ENCODE assay signal across 1 cellular context in genomic region chr16:70796301-70796700, GRCh38.
TF ChIP-seq lines count a peak whose summit lies in the region.

No MANE protein-coding gene starts in this region.

TF ChIP-seq in GM12878, 131 proteins besides CTCF, POLR2A, EP300 and RAD21 (continued from another document):
- no peak for TF ChIP-seq ZNF687 (IDR thresholded peaks at IDR 0.05)
- TF ChIP-seq SREBF1 (IDR thresholded peaks at IDR 0.05; ENCODE audit: low read length): no peak
- TF ChIP-seq, protein P1, sequence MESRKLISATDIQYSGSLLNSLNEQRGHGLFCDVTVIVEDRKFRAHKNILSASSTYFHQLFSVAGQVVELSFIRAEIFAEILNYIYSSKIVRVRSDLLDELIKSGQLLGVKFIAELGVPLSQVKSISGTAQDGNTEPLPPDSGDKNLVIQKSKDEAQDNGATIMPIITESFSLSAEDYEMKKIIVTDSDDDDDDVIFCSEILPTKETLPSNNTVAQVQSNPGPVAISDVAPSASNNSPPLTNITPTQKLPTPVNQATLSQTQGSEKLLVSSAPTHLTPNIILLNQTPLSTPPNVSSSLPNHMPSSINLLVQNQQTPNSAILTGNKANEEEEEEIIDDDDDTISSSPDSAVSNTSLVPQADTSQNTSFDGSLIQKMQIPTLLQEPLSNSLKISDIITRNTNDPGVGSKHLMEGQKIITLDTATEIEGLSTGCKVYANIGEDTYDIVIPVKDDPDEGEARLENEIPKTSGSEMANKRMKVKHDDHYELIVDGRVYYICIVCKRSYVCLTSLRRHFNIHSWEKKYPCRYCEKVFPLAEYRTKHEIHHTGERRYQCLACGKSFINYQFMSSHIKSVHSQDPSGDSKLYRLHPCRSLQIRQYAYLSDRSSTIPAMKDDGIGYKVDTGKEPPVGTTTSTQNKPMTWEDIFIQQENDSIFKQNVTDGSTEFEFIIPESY (IDR thresholded peaks at IDR 0.05): no peak
- no peak for TF ChIP-seq CBFB (IDR thresholded peaks at IDR 0.05; ENCODE audit: low read depth)
- TF ChIP-seq MEF2A (IDR thresholded peaks at IDR 0.05; ENCODE audit: insufficient read depth, low read depth, low read length): no peak
- no peak for TF ChIP-seq ETV6 (conservative IDR thresholded peaks at IDR 0.05 in 1 of 2, IDR thresholded peaks at IDR 0.05 in 1 of 2; ENCODE audit: borderline replicate concordance in 1 of 2, low read depth in 1 of 2)
- TF ChIP-seq, protein P2, sequence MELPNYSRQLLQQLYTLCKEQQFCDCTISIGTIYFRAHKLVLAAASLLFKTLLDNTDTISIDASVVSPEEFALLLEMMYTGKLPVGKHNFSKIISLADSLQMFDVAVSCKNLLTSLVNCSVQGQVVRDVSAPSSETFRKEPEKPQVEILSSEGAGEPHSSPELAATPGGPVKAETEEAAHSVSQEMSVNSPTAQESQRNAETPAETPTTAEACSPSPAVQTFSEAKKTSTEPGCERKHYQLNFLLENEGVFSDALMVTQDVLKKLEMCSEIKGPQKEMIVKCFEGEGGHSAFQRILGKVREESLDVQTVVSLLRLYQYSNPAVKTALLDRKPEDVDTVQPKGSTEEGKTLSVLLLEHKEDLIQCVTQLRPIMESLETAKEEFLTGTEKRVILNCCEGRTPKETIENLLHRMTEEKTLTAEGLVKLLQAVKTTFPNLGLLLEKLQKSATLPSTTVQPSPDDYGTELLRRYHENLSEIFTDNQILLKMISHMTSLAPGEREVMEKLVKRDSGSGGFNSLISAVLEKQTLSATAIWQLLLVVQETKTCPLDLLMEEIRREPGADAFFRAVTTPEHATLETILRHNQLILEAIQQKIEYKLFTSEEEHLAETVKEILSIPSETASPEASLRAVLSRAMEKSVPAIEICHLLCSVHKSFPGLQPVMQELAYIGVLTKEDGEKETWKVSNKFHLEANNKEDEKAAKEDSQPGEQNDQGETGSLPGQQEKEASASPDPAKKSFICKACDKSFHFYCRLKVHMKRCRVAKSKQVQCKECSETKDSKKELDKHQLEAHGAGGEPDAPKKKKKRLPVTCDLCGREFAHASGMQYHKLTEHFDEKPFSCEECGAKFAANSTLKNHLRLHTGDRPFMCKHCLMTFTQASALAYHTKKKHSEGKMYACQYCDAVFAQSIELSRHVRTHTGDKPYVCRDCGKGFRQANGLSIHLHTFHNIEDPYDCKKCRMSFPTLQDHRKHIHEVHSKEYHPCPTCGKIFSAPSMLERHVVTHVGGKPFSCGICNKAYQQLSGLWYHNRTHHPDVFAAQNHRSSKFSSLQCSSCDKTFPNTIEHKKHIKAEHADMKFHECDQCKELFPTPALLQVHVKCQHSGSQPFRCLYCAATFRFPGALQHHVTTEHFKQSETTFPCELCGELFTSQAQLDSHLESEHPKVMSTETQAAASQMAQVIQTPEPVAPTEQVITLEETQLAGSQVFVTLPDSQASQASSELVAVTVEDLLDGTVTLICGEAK (IDR thresholded peaks at IDR 0.05; ENCODE audit: borderline replicate concordance): no peak
- no peak for TF ChIP-seq SRF (IDR thresholded peaks at IDR 0.05; ENCODE audit: low read depth in 2 of 2, low read length in 2 of 2)
- no peak for TF ChIP-seq NBN (IDR thresholded peaks at IDR 0.05)
- no peak for TF ChIP-seq SIN3A (IDR thresholded peaks at IDR 0.05; ENCODE audit: low read depth, low read length)
- TF ChIP-seq BCL11A (IDR thresholded peaks at IDR 0.05; ENCODE audit: low read depth, low read length): no peak
- no peak for TF ChIP-seq TCF7 (IDR thresholded peaks at IDR 0.05; ENCODE audit: borderline replicate concordance)
- TF ChIP-seq MYB (IDR thresholded peaks at IDR 0.05; ENCODE audit: borderline replicate concordance, low read depth, low read length): no peak
- TF ChIP-seq, protein P3, sequence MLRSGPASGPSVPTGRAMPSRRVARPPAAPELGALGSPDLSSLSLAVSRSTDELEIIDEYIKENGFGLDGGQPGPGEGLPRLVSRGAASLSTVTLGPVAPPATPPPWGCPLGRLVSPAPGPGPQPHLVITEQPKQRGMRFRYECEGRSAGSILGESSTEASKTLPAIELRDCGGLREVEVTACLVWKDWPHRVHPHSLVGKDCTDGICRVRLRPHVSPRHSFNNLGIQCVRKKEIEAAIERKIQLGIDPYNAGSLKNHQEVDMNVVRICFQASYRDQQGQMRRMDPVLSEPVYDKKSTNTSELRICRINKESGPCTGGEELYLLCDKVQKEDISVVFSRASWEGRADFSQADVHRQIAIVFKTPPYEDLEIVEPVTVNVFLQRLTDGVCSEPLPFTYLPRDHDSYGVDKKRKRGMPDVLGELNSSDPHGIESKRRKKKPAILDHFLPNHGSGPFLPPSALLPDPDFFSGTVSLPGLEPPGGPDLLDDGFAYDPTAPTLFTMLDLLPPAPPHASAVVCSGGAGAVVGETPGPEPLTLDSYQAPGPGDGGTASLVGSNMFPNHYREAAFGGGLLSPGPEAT (IDR thresholded peaks at IDR 0.05; ENCODE audit: low read depth): no peak
- TF ChIP-seq HCFC1 (IDR thresholded peaks at IDR 0.05; ENCODE audit: low read length): no peak
- no peak for TF ChIP-seq FOXM1 (IDR thresholded peaks at IDR 0.05; ENCODE audit: low read depth, low read length)
